Comparison of ENCODE assay signal across 19 cellular contexts in genomic region chr7:127418459-127418858, GRCh38. TPM values are rescaled to one million over a fixed set of nuclear protein-coding genes. Genes with fewer than 3 reads are reported as not detected.
A peak's percentile ranks its signal among the peaks of the same experiment; 100 is the strongest.
DNase-seq lines count a peak whose midpoint lies in the region; ATAC-seq and TF ChIP-seq lines count a peak whose summit lies in the region.
"Had no signal": no experiment of that assay in that cellular context is flagged by ENCODE, and none has a peak within 500 bp of the region (broad histone marks: within the 10 kb centered on the region; RNA-seq: fewer than 3 reads in every experiment).

No MANE protein-coding gene starts in this region.

- DNase-seq in activated T-cell treated with anti-CD3 and anti-CD28 coated beads, Interleukin-2, amount 50 U/mL, for 72 hours, result no peak
- no peak for DNase-seq in activated T-cell treated with anti-CD3 and anti-CD28 coated beads, Interleukin-2, amount 50 U/mL, for 48 hours
- DNase-seq in activated B cell treated with CpG ODN at 0.5 μM for 24 hours (no peak), naive B cell (no peak), GOT3 (lab: John Stamatoyannopoulos, UW) (no peak), AG08395 (ENCODE audit: low spot score) (no peak)
- DNase-seq in stimulated activated CD4-positive, alpha-beta T cell treated with anti-CD3 and anti-CD28 coated beads, Interleukin-4, amount 100 ng/mL, for 24 hours, result no peak
- DNase-seq: Calu3; CD8-positive, alpha-beta T cell; GF-D8; HCEC 1CT; NCI-H1105; NCI-H1694; NCI-H2081 treated with DMSO at 0.1 percent for 48 hours; NCI-H510A; NCI-H82; SHP77 had no signal

- intact Hi-C loops in activated B cell treated with CpG ODN at 0.5 μM for 24 hours (cut with micrococcal nuclease), result loop anchor here (5.0 kb wide), 1 partner anchor 36 kb away; no protein-coding TSS in a partner anchor

- H3K27me3 Mint-ChIP-seq in activated T-cell treated with anti-CD3 and anti-CD28 coated beads, Interleukin-2, amount 50 U/mL, for 72 hours (ENCODE audit: low read depth), result no peaks in the 10 kb centered on the region
- H3K27me3 Mint-ChIP-seq in activated B cell treated with CpG ODN at 0.5 μM for 24 hours, result no peaks in the 10 kb centered on the region
- H3K27me3 Mint-ChIP-seq in naive B cell, result no peaks in the 10 kb centered on the region
- H3K27me3 Mint-ChIP-seq in stimulated activated memory B cell treated with anti-CD40 and anti-IgM and Interleukin-4, amounts not matched to agents 10 μg/mL and 1 μg/mL and 100 μg/mL, for 72 hours, result no peaks in the 10 kb centered on the region

- no peaks in the 10 kb centered on the region for H3K36me3 Mint-ChIP-seq in activated T-cell treated with anti-CD3 and anti-CD28 coated beads, Interleukin-2, amount 50 U/mL, for 72 hours (ENCODE audit: insufficient read depth in 2 of 2)
- H3K36me3 Mint-ChIP-seq in activated B cell treated with CpG ODN at 0.5 μM for 24 hours (ENCODE audit: low read depth) (no peaks in the 10 kb centered on the region), naive B cell (peaks cover 0 to 8% of the 10 kb centered on the region in 2 donors)
- no peaks in the 10 kb centered on the region for H3K36me3 Mint-ChIP-seq in stimulated activated memory B cell treated with anti-CD40 and anti-IgM and Interleukin-4, amounts not matched to agents 10 μg/mL and 1 μg/mL and 100 μg/mL, for 72 hours
- H3K36me3 Mint-ChIP-seq: CD8-positive, alpha-beta T cell had no signal

- POLR2A ChIA-PET in activated B cell treated with CpG ODN at 0.5 μM for 24 hours (lab: Charles Lee), result no interaction called here

- TF ChIP-seq CTCF in activated B cell treated with CpG ODN at 0.5 μM for 24 hours (IDR thresholded peaks at IDR 0.05), result no peak

- H3K9me3 Mint-ChIP-seq in activated T-cell treated with anti-CD3 and anti-CD28 coated beads, Interleukin-2, amount 50 U/mL, for 72 hours, result peaks cover 3 to 4% of the 10 kb centered on the region in 2 donors
- H3K9me3 Mint-ChIP-seq in activated B cell treated with CpG ODN at 0.5 μM for 24 hours, result peaks cover 4% of the 10 kb centered on the region
- H3K9me3 Mint-ChIP-seq in naive B cell, result peaks cover 0 to 6% (median 3%) of the 10 kb centered on the region in 7 donors
- peaks cover 5% of the 10 kb centered on the region for H3K9me3 Mint-ChIP-seq in stimulated activated memory B cell treated with anti-CD40 and anti-IgM and Interleukin-4, amounts not matched to agents 10 μg/mL and 1 μg/mL and 100 μg/mL, for 72 hours

- ATAC-seq in activated T-cell treated with anti-CD3 and anti-CD28 coated beads, Interleukin-2, amount 50 U/mL, for 72 hours (replicated peaks in 1 of 2), result no peak
- ATAC-seq in activated B cell treated with CpG ODN at 0.5 μM for 24 hours (ENCODE audit: low read depth) (no peak), naive B cell (ENCODE audit: low read depth in 2 of 2) (no peak)
- ATAC-seq in stimulated activated memory B cell treated with anti-CD40 and anti-IgM and Interleukin-4, amounts not matched to agents 10 μg/mL and 1 μg/mL and 100 μg/mL, for 72 hours, result no peak
- ATAC-seq: A549; CD8-positive, alpha-beta T cell had no signal

- no peak overlapping the region for H3K4me3 Mint-ChIP-seq in activated T-cell treated with anti-CD3 and anti-CD28 coated beads, Interleukin-2, amount 50 U/mL, for 72 hours
- H3K4me3 Mint-ChIP-seq in activated B cell treated with CpG ODN at 0.5 μM for 24 hours (no peak overlapping the region), naive B cell (peak overlapping the region in 5 of 8 donors; percentile 6 to 58 (median 29))
- H3K4me3 Mint-ChIP-seq in stimulated activated memory B cell treated with anti-CD40 and anti-IgM and Interleukin-4, amounts not matched to agents 10 μg/mL and 1 μg/mL and 100 μg/mL, for 72 hours, result no peak overlapping the region
- H3K4me3 Mint-ChIP-seq: CD8-positive, alpha-beta T cell had no signal

- CTCF ChIA-PET in activated B cell treated with CpG ODN at 0.5 μM for 24 hours (lab: Charles Lee), result no interaction called here

- H3K27ac Mint-ChIP-seq in activated T-cell treated with anti-CD3 and anti-CD28 coated beads, Interleukin-2, amount 50 U/mL, for 72 hours, result peak overlapping the region; percentile 11
- H3K27ac Mint-ChIP-seq in activated B cell treated with CpG ODN at 0.5 μM for 24 hours (peak overlapping the region; percentile 36), naive B cell (peak overlapping the region; percentile 47 to 94 (median 80))
- peak overlapping the region; percentile 6 for H3K27ac Mint-ChIP-seq in stimulated activated memory B cell treated with anti-CD40 and anti-IgM and Interleukin-4, amounts not matched to agents 10 μg/mL and 1 μg/mL and 100 μg/mL, for 72 hours
- H3K27ac Mint-ChIP-seq: CD8-positive, alpha-beta T cell had no signal

- peaks cover 32% of the 10 kb centered on the region for H3K4me1 Mint-ChIP-seq in activated T-cell treated with anti-CD3 and anti-CD28 coated beads, Interleukin-2, amount 50 U/mL, for 72 hours (ENCODE audit: low read depth)
- H3K4me1 Mint-ChIP-seq in activated B cell treated with CpG ODN at 0.5 μM for 24 hours (peaks cover 49% of the 10 kb centered on the region), naive B cell (peaks cover 45 to 51% (median 46%) of the 10 kb centered on the region in 3 donors)
- peaks cover 51% of the 10 kb centered on the region for H3K4me1 Mint-ChIP-seq in stimulated activated memory B cell treated with anti-CD40 and anti-IgM and Interleukin-4, amounts not matched to agents 10 μg/mL and 1 μg/mL and 100 μg/mL, for 72 hours

RNA-seq across cellular contexts. Expression of gene ZNF800, which starts 26.0 kb away (rescaled TPM):
- 10 to 100 TPM; 49.9 to 52.1 TPM for total RNA-seq in activated T-cell treated with anti-CD3 and anti-CD28 coated beads, Interleukin-2, amount 50 U/mL, for 72 hours
- total RNA-seq in activated B cell treated with CpG ODN at 0.5 μM for 24 hours, result 40.5 and 53.5 TPM in 2 replicates
- polyA plus RNA-seq in naive B cell (ENCODE audit: low read depth in 6 of 6), result 10 to 100 TPM; 24.4 to 64.4 (median 58.4) TPM

Comparison
In these comparisons a context has a peak if more than half of its experiments do, and no peak if none do; other contexts are left out.
1. H3K27ac Mint-ChIP-seq: peak in every context shown above with its lines; median percentile 80 in naive B cell; 36 in activated B cell treated with CpG ODN at 0.5 μM for 24 hours; 11 in activated T-cell treated with anti-CD3 and anti-CD28 coated beads, Interleukin-2, amount 50 U/mL, for 72 hours; 6 in stimulated activated memory B cell treated with anti-CD40 and anti-IgM and Interleukin-4, amounts not matched to agents 10 μg/mL and 1 μg/mL and 100 μg/mL, for 72 hours.
2. H3K4me3 Mint-ChIP-seq: peak in naive B cell (5 of 8); none in activated T-cell treated with anti-CD3 and anti-CD28 coated beads, Interleukin-2, amount 50 U/mL, for 72 hours (0 of 2), activated B cell treated with CpG ODN at 0.5 μM for 24 hours (single experiment) and stimulated activated memory B cell treated with anti-CD40 and anti-IgM and Interleukin-4, amounts not matched to agents 10 μg/mL and 1 μg/mL and 100 μg/mL, for 72 hours (single experiment).